Comparison of ENCODE assay signal across 7 cellular contexts in the genomic region with DNA sequence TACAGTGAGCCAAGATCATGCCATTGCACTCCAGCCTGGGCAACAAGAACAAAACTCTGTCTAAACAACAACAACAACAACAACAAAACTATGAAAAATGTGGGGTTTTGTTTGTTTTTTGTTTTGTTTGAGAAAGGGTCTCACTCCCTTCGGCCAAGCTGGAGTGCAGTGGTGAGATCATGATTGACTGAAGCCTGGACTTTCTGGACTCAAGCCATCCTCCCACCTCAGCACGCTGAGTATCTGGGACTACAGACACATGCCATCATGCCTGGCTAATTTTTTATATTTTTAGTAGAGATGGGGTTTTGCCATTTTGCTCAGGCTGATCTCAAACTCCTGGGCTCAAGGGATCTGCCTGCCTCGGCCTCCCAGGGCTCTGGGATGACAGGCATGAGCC.
"Had no signal": no experiment of that assay in that cellular context is flagged by ENCODE, and none has a peak within 500 bp of the region (broad histone marks: within the 10 kb centered on the region; RNA-seq: fewer than 3 reads in every experiment).

No MANE protein-coding gene starts in this region.

- ATAC-seq: GM12878 had no signal

- H3K4me3 ChIP-seq: GM12878 had no signal

- FAIRE-seq: G401.6, GM12878, GM12891, GM12892, GM18507, GM19239 had no signal

- DNase-seq: GDM1 had no signal
